ENCODE assay signal across 7 cellular contexts in the genomic region with DNA sequence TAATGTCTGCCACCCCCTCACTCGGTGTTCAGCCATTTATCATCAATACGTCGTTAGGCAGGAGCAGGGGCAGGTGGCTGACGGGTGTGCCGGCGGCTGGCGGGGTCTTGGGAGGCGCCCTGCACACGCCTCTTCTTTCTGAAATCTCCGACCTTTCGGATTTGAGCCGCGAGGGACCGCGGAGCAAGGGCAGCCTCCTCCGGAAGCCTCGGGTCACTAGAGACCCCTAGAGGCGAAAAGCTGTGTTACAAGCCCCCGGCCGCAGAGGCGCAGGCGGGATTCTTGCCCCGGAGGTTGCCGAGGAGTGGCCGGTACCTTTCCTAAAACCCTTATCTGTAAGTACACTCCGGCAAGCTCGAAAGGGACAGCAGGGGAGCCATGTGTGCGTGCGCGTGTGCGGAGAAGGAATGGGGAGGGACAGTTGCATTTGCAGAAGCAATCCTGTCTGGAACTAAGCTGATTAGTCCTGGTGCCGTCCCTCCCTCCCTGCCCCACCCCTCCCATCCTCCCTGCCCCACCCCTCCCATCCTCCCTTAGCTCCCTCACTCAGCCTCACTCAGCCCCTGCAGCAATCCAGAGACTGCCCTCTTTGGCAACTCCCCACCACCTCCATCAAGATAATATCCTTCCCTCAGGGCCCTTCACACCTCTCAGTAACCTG. TPM values are rescaled to one million over a fixed set of nuclear protein-coding genes. Genes with fewer than 3 reads are reported as not detected.
DNase-seq lines count a peak whose midpoint lies in the region; ATAC-seq, FAIRE-seq and TF ChIP-seq lines count a peak whose summit lies in the region.

No MANE protein-coding gene starts in this region.

- no peaks in the 10 kb centered on the region for H4K20me1 ChIP-seq in OCI-LY1 (ENCODE audit: insufficient read depth, low read length)

- H3K27me3 ChIP-seq in OCI-LY1 (ENCODE audit: insufficient read depth, low read length) = no peaks in the 10 kb centered on the region
- peaks cover 6% of the 10 kb centered on the region; the same call in 1 of the 2 replicates for H3K27me3 ChIP-seq in iPS DF 6.9 (ENCODE audit: control insufficient read depth, insufficient read depth, low read length)
- peaks cover 65% of the 10 kb centered on the region for H3K27me3 ChIP-seq in skeletal muscle satellite cell (ENCODE audit: control insufficient read depth, insufficient read depth, low read length)

- H3K9me2 ChIP-seq in OCI-LY1 (ENCODE audit: low read depth, low read length) = no peaks in the 10 kb centered on the region

- H3K27ac ChIP-seq in OCI-LY1 (ENCODE audit: low read depth, low read length, poor library complexity, severe bottlenecking) = no peak overlapping the region
- H3K27ac ChIP-seq in iPS DF 6.9 (ENCODE audit: low read length) = no peak overlapping the region

- H3K4me2 ChIP-seq in OCI-LY1 (ENCODE audit: low read length) (peak overlapping the region; percentile 25; the same call in 1 of the 2 replicates), skeletal muscle satellite cell (ENCODE audit: low read length) (peak overlapping the region; percentile 87)

- H3K79me2 ChIP-seq in OCI-LY1 (ENCODE audit: insufficient read depth, low read length) = no peaks in the 10 kb centered on the region

- H3F3A ChIP-seq in OCI-LY1 (ENCODE audit: insufficient read depth, low read length) = no peaks in the 10 kb centered on the region

- POLR2A ChIA-PET in GM10248 (lab: Yijun Ruan, JAX) = no interaction called here

- H3K9ac ChIP-seq in OCI-LY1 (ENCODE audit: low read length) (no peak overlapping the region), skeletal muscle satellite cell (ENCODE audit: low read depth, low read length) (no peak overlapping the region)

- TF ChIP-seq CTCF in GM10248 (IDR thresholded peaks at IDR 0.05; ENCODE audit: control extremely low read depth, extremely low read depth, low read depth, missing control alignments) = peak; percentile 63
- peak; percentile 74 for TF ChIP-seq CTCF in OCI-LY1 (IDR thresholded peaks at IDR 0.05; ENCODE audit: low read length)

- FAIRE-seq in HTR-8/SVneo (lab: Jason Lieb, UNC) = no peak

- H3K4me3 ChIP-seq in OCI-LY1 (ENCODE audit: low read depth, low read length, poor library complexity, severe bottlenecking) (no peak overlapping the region), iPS DF 6.9 (ENCODE audit: low read length) (peak overlapping the region; percentile 28; the same call in 1 of the 2 replicates), skeletal muscle satellite cell (ENCODE audit: low read length) (peak overlapping the region; percentile 64)

- peaks cover 6% of the 10 kb centered on the region for H3K4me1 ChIP-seq in OCI-LY1 (ENCODE audit: insufficient read depth, low read length, severe bottlenecking)
- H3K4me1 ChIP-seq in iPS DF 6.9 (ENCODE audit: control insufficient read depth, insufficient read depth, low read length) = no peaks in the 10 kb centered on the region
- H3K4me1 ChIP-seq in skeletal muscle satellite cell (ENCODE audit: control insufficient read depth, insufficient read depth, low read length) = no peaks in the 10 kb centered on the region

- H2AFZ ChIP-seq in OCI-LY1 (ENCODE audit: low read length) = no peak overlapping the region

- peak; percentile 94 for ATAC-seq in GM21529 (IDR thresholded peaks at IDR 0.05; ENCODE audit: unreplicated experiment)

- H3K9me3 ChIP-seq in OCI-LY1 (ENCODE audit: low read length) (no peaks in the 10 kb centered on the region), iPS DF 6.9 (ENCODE audit: control insufficient read depth, insufficient read depth, low read length) (no peaks in the 10 kb centered on the region), skeletal muscle satellite cell (replicated peaks; ENCODE audit: low read length) (no peaks in the 10 kb centered on the region)

- DNase-seq in GM10248 (ENCODE audit: extremely low spot score) (peak; percentile 81), HTR-8/SVneo (ENCODE audit: insufficient read length, low spot score) (peak; percentile 57), anterior cingulate cortex (lab: John Stamatoyannopoulos, UW) (peak in 50 of 58 donors; percentile 21 to 77 (median 58)), iPS DF 6.9 (ENCODE audit: low read depth, low spot score) (no peak)

- CTCF ChIA-PET in GM10248 (lab: Yijun Ruan, JAX) = interaction anchor here (0.7 to 2.6 kb wide), 17 partner anchors 9 to 289 kb away, joined by 3 to 21 read pairs (median 5); partner anchors contain the start of gene ASTN1

- H3K36me3 ChIP-seq in OCI-LY1 (ENCODE audit: insufficient read depth, low read length) = no peaks in the 10 kb centered on the region
- no peaks in the 10 kb centered on the region for H3K36me3 ChIP-seq in iPS DF 6.9 (ENCODE audit: control insufficient read depth, insufficient read depth, low read length)
- H3K36me3 ChIP-seq in skeletal muscle satellite cell (ENCODE audit: insufficient read depth, low read length) = no peaks in the 10 kb centered on the region

- WGBS in iPS DF 6.9 (ENCODE audit: insufficient coverage, insufficient read length) = no CpG with 5 or more reads among the region's 32 CpGs

RNA-seq across cellular contexts. Expression of gene BRINP2, which starts 11.0 kb away (rescaled TPM):
- total RNA-seq in skeletal muscle satellite cell (2012; rRNA removed) = 0.22 TPM in 1 of 2 replicates, not detected in the other

RNA-seq across cellular contexts. Expression of gene ASTN1, which starts 17.2 kb away (rescaled TPM):
- total RNA-seq in skeletal muscle satellite cell (2012; rRNA removed) = not detected in 2 replicates
